In genomic region chrX:101176439-101176838, GRCh38 we compare ENCODE assay signal across 32 cellular contexts. TPM values are rescaled to one million over a fixed set of nuclear protein-coding genes. Genes with fewer than 3 reads are reported as not detected.
"Had no signal": no experiment of that assay in that cellular context is flagged by ENCODE, and none has a peak within 500 bp of the region (broad histone marks: within the 10 kb centered on the region; RNA-seq: fewer than 3 reads in every experiment).

No MANE protein-coding gene starts in this region.

- H3K27ac ChIP-seq: dorsolateral prefrontal cortex, epithelial cell of prostate, foreskin keratinocyte, gastroesophageal sphincter, heart left ventricle, hepatocyte, neutrophil, parathyroid adenoma, right lobe of liver, stomach, thyroid gland, vagina had no signal

- H3K4me1 Mint-ChIP-seq: mesothelial cell of epicardium; naive B cell; neural crest cell; stimulated activated effector memory CD8-positive, alpha-beta T cell treated with anti-CD3 and anti-CD28 coated beads, Interleukin-12 subunit alpha, Interleukin-12 subunit beta, amount 100 ng/mL, for 72 hours had no signal

- H3K36me3 Mint-ChIP-seq: mesothelial cell of epicardium; naive B cell; natural killer cell treated with Interleukin-12 subunit alpha and Interleukin-12 subunit beta and Interleukin-15 and Interleukin-18, amount 100 ng/mL, for 72 hours; stimulated activated effector memory CD8-positive, alpha-beta T cell treated with anti-CD3 and anti-CD28 coated beads, Interleukin-12 subunit alpha, Interleukin-12 subunit beta, amount 100 ng/mL, for 72 hours had no signal

- H3K4me2 ChIP-seq: hepatocyte, smooth muscle cell had no signal

- H3K27ac Mint-ChIP-seq: mesothelial cell of epicardium; natural killer cell treated with Interleukin-12 subunit alpha and Interleukin-12 subunit beta and Interleukin-15 and Interleukin-18, amount 100 ng/mL, for 72 hours; progenitor cell of endocrine pancreas; stimulated activated effector memory CD8-positive, alpha-beta T cell treated with anti-CD3 and anti-CD28 coated beads, Interleukin-12 subunit alpha, Interleukin-12 subunit beta, amount 100 ng/mL, for 72 hours had no signal

- H2AFZ ChIP-seq: hepatocyte, parathyroid adenoma had no signal

- ATAC-seq: esophagus mucosa; foreskin keratinocyte; gastroesophageal sphincter; heart left ventricle; left lobe of liver; mucosa of descending colon; stimulated activated effector memory CD8-positive, alpha-beta T cell treated with anti-CD3 and anti-CD28 coated beads, Interleukin-12 subunit alpha, Interleukin-12 subunit beta, amount 100 ng/mL, for 72 hours had no signal

- H3K4me3 ChIP-seq: dorsolateral prefrontal cortex, gastroesophageal sphincter, heart left ventricle, hepatocyte, lung, mucosa of descending colon, right lobe of liver, smooth muscle cell, stomach, thyroid gland, vagina had no signal

- H3K9me3 Mint-ChIP-seq: natural killer cell treated with Interleukin-12 subunit alpha and Interleukin-12 subunit beta and Interleukin-15 and Interleukin-18, amount 100 ng/mL, for 72 hours; stimulated activated effector memory CD8-positive, alpha-beta T cell treated with anti-CD3 and anti-CD28 coated beads, Interleukin-12 subunit alpha, Interleukin-12 subunit beta, amount 100 ng/mL, for 72 hours had no signal

- H3K9me3 ChIP-seq: gastroesophageal sphincter, mucosa of descending colon, neutrophil, right lobe of liver, thyroid gland, vagina had no signal

- H3K4me3 Mint-ChIP-seq: mesothelial cell of epicardium; naive B cell; natural killer cell treated with Interleukin-12 subunit alpha and Interleukin-12 subunit beta and Interleukin-15 and Interleukin-18, amount 100 ng/mL, for 72 hours; neural crest cell; stimulated activated effector memory CD8-positive, alpha-beta T cell treated with anti-CD3 and anti-CD28 coated beads, Interleukin-12 subunit alpha, Interleukin-12 subunit beta, amount 100 ng/mL, for 72 hours had no signal

- H3K79me2 ChIP-seq: hepatocyte, parathyroid adenoma had no signal

- H3K27me3 ChIP-seq: foreskin keratinocyte, gastroesophageal sphincter, heart left ventricle, hepatocyte, neutrophil, right lobe of liver, stomach, thyroid gland, vagina had no signal

- H3K9ac ChIP-seq: parathyroid adenoma had no signal

- DNase-seq: dorsolateral prefrontal cortex; effector CD4-positive, alpha-beta T cell; foreskin keratinocyte; heart left ventricle; kidney; mesenchymal stem cell; mucosa of descending colon; naive B cell; right lobe of liver; stimulated activated CD4-positive, alpha-beta T cell treated with anti-CD3 and anti-CD28 coated beads, Interleukin-12 subunit alpha, Interleukin-12 subunit beta, amount 100 ng/mL, for 4 hours; stimulated activated CD4-positive, alpha-beta T cell treated with anti-CD3 and anti-CD28 coated beads, Interleukin-2, amount 100 ng/mL, for 24 hours; stimulated activated CD4-positive, alpha-beta T cell treated with anti-CD3 and anti-CD28 coated beads, Interleukin-4, amount 100 ng/mL, for 24 hours; stimulated activated naive CD4-positive, alpha-beta T cell treated with Interleukin-2 at 50 U/mL for 16 hours; stomach; thyroid gland; trophoblast cell had no signal

- H3K36me3 ChIP-seq: gastroesophageal sphincter, heart left ventricle, neutrophil, right lobe of liver, stomach, thyroid gland, vagina had no signal

- H3K27me3 Mint-ChIP-seq: naive B cell, progenitor cell of endocrine pancreas had no signal

- FAIRE-seq: kidney had no signal

- H3K4me1 ChIP-seq: foreskin keratinocyte, gastroesophageal sphincter, heart left ventricle, parathyroid adenoma, right lobe of liver, stomach, thyroid gland, vagina had no signal

RNA-seq across cellular contexts. Expression of gene DRP2, which starts 43.1 kb away (rescaled TPM):
- total RNA-seq: left lobe of liver, right lobe of liver, thyroid gland had no signal
- polyA plus RNA-seq: liver had no signal
